In the genomic region with DNA sequence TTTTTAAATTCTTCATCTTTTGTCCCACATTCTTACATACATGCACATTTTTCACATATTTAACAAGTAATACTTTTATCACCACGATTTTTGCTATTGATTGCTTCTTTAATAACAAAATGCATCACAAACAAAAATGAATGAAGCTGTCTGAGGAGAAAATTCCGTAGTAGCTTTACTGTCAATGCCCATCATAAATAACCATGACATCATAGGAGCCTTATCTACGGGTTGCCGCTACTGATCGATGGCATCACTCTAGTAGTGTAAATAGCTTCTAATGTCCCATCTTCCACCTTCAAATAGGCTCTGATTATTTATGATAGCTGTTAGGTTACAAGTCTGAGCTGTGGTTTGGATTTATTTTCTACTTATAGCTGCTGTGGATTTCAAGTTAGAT, we compare ENCODE assay signal across 21 cellular contexts.
DNase-seq lines count a peak whose midpoint lies in the region; ATAC-seq and TF ChIP-seq lines count a peak whose summit lies in the region.
"Had no signal": no experiment of that assay in that cellular context is flagged by ENCODE, and none has a peak within 500 bp of the region (broad histone marks: within the 10 kb centered on the region; RNA-seq: fewer than 3 reads in every experiment).

No MANE protein-coding gene starts in this region.

- H3K27me3 Mint-ChIP-seq in progenitor cell of endocrine pancreas, result no peaks in the 10 kb centered on the region
- H3K27me3 Mint-ChIP-seq: CD4-positive, CD25-positive, alpha-beta regulatory T cell; CD8-positive, alpha-beta memory T cell had no signal

- H3K9me2 ChIP-seq in neural cell (ENCODE audit: insufficient read depth, low read length), result no peaks in the 10 kb centered on the region

- H3K9me3 Mint-ChIP-seq in progenitor cell of endocrine pancreas (ENCODE audit: low read depth), result no peaks in the 10 kb centered on the region
- H3K9me3 Mint-ChIP-seq: CD14-positive monocyte had no signal

- no peaks in the 10 kb centered on the region for H3K79me2 ChIP-seq in neural cell (replicated peaks; ENCODE audit: insufficient read depth, low read length)

- H3K9me3 ChIP-seq in HEK293 (ENCODE audit: control insufficient read depth, insufficient read depth, low read depth, low read length) (no peaks in the 10 kb centered on the region), neural cell (ENCODE audit: low read length) (no peaks in the 10 kb centered on the region)
- H3K9me3 ChIP-seq: BE2C, BLaER1 had no signal

- peak overlapping the region; percentile 9 for H3K4me2 ChIP-seq in neural cell (ENCODE audit: low read length)
- H3K4me2 ChIP-seq: BLaER1 had no signal

- H3K9ac ChIP-seq in neural cell (ENCODE audit: low read length), result no peak overlapping the region
- H3K9ac ChIP-seq: BLaER1 had no signal

- H3K27ac Mint-ChIP-seq in progenitor cell of endocrine pancreas, result peak overlapping the region; percentile 56
- H3K27ac Mint-ChIP-seq: CD4-positive, alpha-beta memory T cell; CD4-positive, CD25-positive, alpha-beta regulatory T cell; CD8-positive, alpha-beta memory T cell had no signal

- DNase-seq in HEK293T (ENCODE audit: extremely low spot score), result no peak
- DNase-seq in progenitor cell of endocrine pancreas (ENCODE audit: low spot score, unreplicated experiment), result no peak
- DNase-seq in DMS153 treated with DMSO at 0.1 percent for 48 hours (lab: John Stamatoyannopoulos, UW; ENCODE audit: unreplicated experiment), result no peak
- DNase-seq in T-helper 9 cell, result no peak
- DNase-seq: 8988T; ACHN; BE2C; C1 segment of cervical spinal cord; CD4-positive, alpha-beta memory T cell; CD4-positive, CD25-positive, alpha-beta regulatory T cell; CD8-positive, alpha-beta memory T cell; COR-L47; DMS 273 treated with DMSO at 0.1 percent for 48 hours; DMS153; DMS79 treated with DMSO at 0.1 percent for 48 hours; GF-D8 had no signal

- no peaks in the 10 kb centered on the region for H3K27me3 ChIP-seq in neural cell (ENCODE audit: insufficient read depth, low read depth, low read length)
- H3K27me3 ChIP-seq: BE2C, BLaER1 had no signal

- peaks cover 8% of the 10 kb centered on the region for H3K36me3 Mint-ChIP-seq in progenitor cell of endocrine pancreas (ENCODE audit: insufficient read depth)
- H3K36me3 Mint-ChIP-seq: CD14-positive monocyte; CD4-positive, alpha-beta memory T cell; CD4-positive, CD25-positive, alpha-beta regulatory T cell; CD8-positive, alpha-beta memory T cell had no signal

- ATAC-seq in HG03135 (IDR thresholded peaks at IDR 0.05; ENCODE audit: unreplicated experiment), result no peak

- CTCF ChIA-PET in HEK293 (lab: Yijun Ruan, JAX) (interaction anchor here (0.5 to 0.8 kb wide), 4 partner anchors 12 to 276 kb away, joined by 3 to 4 read pairs (median 4); no protein-coding TSS in a partner anchor), HEK293T (lab: Yijun Ruan, JAX) (interaction anchor here (0.9 kb wide), 1 partner anchor 191 kb away, joined by 3 read pairs; no protein-coding TSS in a partner anchor)

- H3K4me3 ChIP-seq in HEK293 (ENCODE audit: low read depth, low read length), result no peak overlapping the region
- peak overlapping the region; percentile 13 for H3K4me3 ChIP-seq in neural cell (ENCODE audit: low read length)
- H3K4me3 ChIP-seq: BLaER1 had no signal

- H3K36me3 ChIP-seq in HEK293 (ENCODE audit: control insufficient read depth in 2 of 2, insufficient read depth in 1 of 2, low read length in 2 of 2), result no peaks in the 10 kb centered on the region
- no peaks in the 10 kb centered on the region for H3K36me3 ChIP-seq in neural cell (ENCODE audit: insufficient read depth, low read length)
- H3K36me3 ChIP-seq: BE2C, BLaER1 had no signal

- H2AFZ ChIP-seq in neural cell (ENCODE audit: low read depth, low read length), result no peak overlapping the region

- TF ChIP-seq EP300 in neural cell (conservative IDR thresholded peaks at IDR 0.05; ENCODE audit: poor library complexity, severe bottlenecking), result no peak

- POLR2A ChIA-PET in HEK293 (lab: Yijun Ruan, JAX) (no interaction called here), HEK293T (lab: Yijun Ruan, JAX) (interaction anchor here (1.2 kb wide), 1 partner anchor 322 kb away, joined by 3 read pairs; no protein-coding TSS in a partner anchor)

- no peaks in the 10 kb centered on the region for H4K20me1 ChIP-seq in neural cell (ENCODE audit: insufficient read depth)
- H4K20me1 ChIP-seq: BLaER1 had no signal

- peaks cover 50% of the 10 kb centered on the region for H3K4me1 Mint-ChIP-seq in progenitor cell of endocrine pancreas (ENCODE audit: low read depth)
- H3K4me1 Mint-ChIP-seq: CD4-positive, alpha-beta memory T cell; CD4-positive, CD25-positive, alpha-beta regulatory T cell; CD8-positive, alpha-beta memory T cell had no signal

- no peak for TF ChIP-seq CTCF in HEK293 (tag by site-specific recombination; IDR thresholded peaks at IDR 0.05)
- TF ChIP-seq CTCF in neural cell (IDR thresholded peaks at IDR 0.05; ENCODE audit: poor library complexity, severe bottlenecking), result no peak
- TF ChIP-seq CTCF in progenitor cell of endocrine pancreas (IDR thresholded peaks at IDR 0.05; ENCODE audit: unreplicated experiment), result no peak

- H3K4me1 ChIP-seq in HEK293 (ENCODE audit: control insufficient read depth, insufficient read depth, low read length), result peaks cover 8% of the 10 kb centered on the region
- H3K4me1 ChIP-seq: BLaER1 had no signal

- TF ChIP-seq RAD21 in neural cell (conservative IDR thresholded peaks at IDR 0.05), result no peak

- no peak overlapping the region for H3K4me3 Mint-ChIP-seq in progenitor cell of endocrine pancreas (ENCODE audit: low read depth)
- H3K4me3 Mint-ChIP-seq: CD14-positive monocyte; CD4-positive, alpha-beta memory T cell; CD4-positive, CD25-positive, alpha-beta regulatory T cell; CD8-positive, alpha-beta memory T cell had no signal

- H3F3A ChIP-seq in neural cell (ENCODE audit: insufficient read depth, low read length, poor library complexity, severe bottlenecking), result no peaks in the 10 kb centered on the region

- H3K27ac ChIP-seq in HEK293 (ENCODE audit: extremely low read depth, low read depth, low read length), result no peak overlapping the region
- H3K27ac ChIP-seq in neural cell (ENCODE audit: low read length), result peak overlapping the region; percentile 73
- H3K27ac ChIP-seq: BLaER1 had no signal

TF ChIP-seq in HEK293, 187 proteins besides CTCF, POLR2A, EP300 and RAD21 (continues in another document):
- TF ChIP-seq OSR2 (tag by site-specific recombination; IDR thresholded peaks at IDR 0.05), result peak; percentile 86
- 0 out of 2 replicates have a peak, but pooled peaks have one; percentile 33 for TF ChIP-seq TCF7L2 (IDR thresholded peaks at IDR 0.05; ENCODE audit: borderline replicate concordance, low read depth, low read length)
- TF ChIP-seq ZEB2 (tag by site-specific recombination; IDR thresholded peaks at IDR 0.05), result peak; percentile 49; the same call in 1 of the 2 replicates
- TF ChIP-seq, protein P1, sequence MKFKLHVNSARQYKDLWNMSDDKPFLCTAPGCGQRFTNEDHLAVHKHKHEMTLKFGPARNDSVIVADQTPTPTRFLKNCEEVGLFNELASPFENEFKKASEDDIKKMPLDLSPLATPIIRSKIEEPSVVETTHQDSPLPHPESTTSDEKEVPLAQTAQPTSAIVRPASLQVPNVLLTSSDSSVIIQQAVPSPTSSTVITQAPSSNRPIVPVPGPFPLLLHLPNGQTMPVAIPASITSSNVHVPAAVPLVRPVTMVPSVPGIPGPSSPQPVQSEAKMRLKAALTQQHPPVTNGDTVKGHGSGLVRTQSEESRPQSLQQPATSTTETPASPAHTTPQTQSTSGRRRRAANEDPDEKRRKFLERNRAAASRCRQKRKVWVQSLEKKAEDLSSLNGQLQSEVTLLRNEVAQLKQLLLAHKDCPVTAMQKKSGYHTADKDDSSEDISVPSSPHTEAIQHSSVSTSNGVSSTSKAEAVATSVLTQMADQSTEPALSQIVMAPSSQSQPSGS (tag by site-specific recombination; IDR thresholded peaks at IDR 0.05; ENCODE audit: low read depth), result peak; percentile 93

TF ChIP-seq in HEK293T, 16 proteins besides CTCF, POLR2A, EP300 and RAD21:
- no peak for TF ChIP-seq BHLHE40 (IDR thresholded peaks at IDR 0.05; ENCODE audit: borderline replicate concordance)
- TF ChIP-seq, protein P2, sequence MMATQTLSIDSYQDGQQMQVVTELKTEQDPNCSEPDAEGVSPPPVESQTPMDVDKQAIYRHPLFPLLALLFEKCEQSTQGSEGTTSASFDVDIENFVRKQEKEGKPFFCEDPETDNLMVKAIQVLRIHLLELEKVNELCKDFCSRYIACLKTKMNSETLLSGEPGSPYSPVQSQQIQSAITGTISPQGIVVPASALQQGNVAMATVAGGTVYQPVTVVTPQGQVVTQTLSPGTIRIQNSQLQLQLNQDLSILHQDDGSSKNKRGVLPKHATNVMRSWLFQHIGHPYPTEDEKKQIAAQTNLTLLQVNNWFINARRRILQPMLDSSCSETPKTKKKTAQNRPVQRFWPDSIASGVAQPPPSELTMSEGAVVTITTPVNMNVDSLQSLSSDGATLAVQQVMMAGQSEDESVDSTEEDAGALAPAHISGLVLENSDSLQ (IDR thresholded peaks at IDR 0.05), result peak; percentile 66

TF ChIP-seq in neural cell, 6 proteins besides CTCF, POLR2A, EP300 and RAD21 (continues in another document):
- no peak for TF ChIP-seq EZH2 (IDR thresholded peaks at IDR 0.05; ENCODE audit: borderline replicate concordance, insufficient read depth, low read length, poor library complexity, severe bottlenecking)
- TF ChIP-seq SMC3 (conservative IDR thresholded peaks at IDR 0.05; ENCODE audit: poor library complexity), result no peak
- no peak for TF ChIP-seq TAF1 (IDR thresholded peaks at IDR 0.05; ENCODE audit: low read depth)
- TF ChIP-seq MXI1 (conservative IDR thresholded peaks at IDR 0.05; ENCODE audit: poor library complexity, severe bottlenecking), result no peak
- no peak for TF ChIP-seq POLR2AphosphoS5 (IDR thresholded peaks at IDR 0.05)
